In the genomic region with DNA sequence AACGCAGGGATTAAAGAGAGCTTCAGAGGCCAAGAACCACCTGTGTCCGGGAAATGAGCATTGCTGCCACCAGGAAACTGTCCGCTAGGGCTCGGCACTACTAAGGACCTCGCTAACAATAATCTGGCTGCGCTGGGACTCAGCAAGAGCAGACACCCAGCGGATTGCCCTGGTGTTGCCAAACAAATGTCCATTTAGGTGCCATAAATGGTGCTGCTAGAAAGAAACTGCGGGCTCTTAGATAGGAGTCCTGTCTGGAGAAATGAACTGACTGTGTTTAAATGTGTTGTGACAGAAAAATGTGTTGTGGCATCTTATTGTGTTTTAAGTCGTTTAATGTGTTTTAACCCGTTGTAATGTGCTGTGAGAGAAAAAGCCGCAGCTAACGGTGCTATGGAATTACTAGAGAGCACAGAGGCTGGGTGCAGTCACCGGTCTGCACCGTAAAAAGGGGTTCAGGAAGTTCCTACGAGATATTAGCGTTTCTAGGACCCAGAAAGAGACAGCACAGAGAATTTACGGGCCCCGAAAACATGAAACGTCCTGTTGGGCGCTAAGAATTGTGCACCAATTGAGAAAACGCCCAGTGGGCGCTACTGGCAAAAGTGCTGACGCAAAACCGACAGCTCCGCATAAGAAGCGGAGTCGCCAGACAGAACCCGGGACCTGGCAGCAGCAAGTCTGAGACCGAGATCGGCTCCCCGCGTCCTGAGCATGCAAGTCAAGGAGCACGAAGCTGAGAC, we compare ENCODE assay signal across 8 cellular contexts.
A peak's percentile ranks its signal among the peaks of the same experiment; 100 is the strongest.
DNase-seq lines count a peak whose midpoint lies in the region; ATAC-seq, FAIRE-seq and TF ChIP-seq lines count a peak whose summit lies in the region.

No MANE protein-coding gene starts in this region.

- CTCF ChIA-PET in AG04450 (lab: Charles Lee): interaction anchor here (0.7 to 2.5 kb wide), 9 partner anchors 22 to 124 kb away, joined by 3 to 13 read pairs (median 4); no protein-coding TSS in a partner anchor

- H3K9me3 ChIP-seq in AG04450 (ENCODE audit: control insufficient read depth, insufficient read depth, low read length): peaks cover 38% of the 10 kb centered on the region
- H3K9me3 ChIP-seq in small intestine (ENCODE audit: control insufficient read depth, low read depth): no peaks in the 10 kb centered on the region

- peak; percentile 57 for TF ChIP-seq CTCF in AG04450 (IDR thresholded peaks at IDR 0.05; ENCODE audit: low read depth, low read length)

- intact Hi-C loops in Right ventricle myocardium inferior (cut with DNase I): loop anchor here (1.0 to 2.0 kb wide), 2 partner anchors 45 to 92 kb away; no protein-coding TSS in a partner anchor

- WGBS in small intestine, 3 donors: 6 to 11% (median 8%) methylated on average over 33 of the region's 33 CpGs

- POLR2A ChIA-PET in AG04450 (lab: Yijun Ruan, JAX): interaction anchor here (1.2 to 2.0 kb wide), 6 partner anchors 41 to 92 kb away, joined by 3 to 15 read pairs (median 8); no protein-coding TSS in a partner anchor

- H3K4me3 ChIP-seq in AG04450 (ENCODE audit: low read depth, low read length) (peak overlapping the region; percentile 36), small intestine (ENCODE audit: low read depth in 1 of 2, low read length in 2 of 2) (peak overlapping the region in 1 of 2 donors; percentile 1)

- peak; percentile 50 for ATAC-seq in GM19023 (IDR thresholded peaks at IDR 0.05; ENCODE audit: unreplicated experiment)
- ATAC-seq in HG03135 (IDR thresholded peaks at IDR 0.05; ENCODE audit: unreplicated experiment): peak; percentile 73
- peak; percentile 64 for ATAC-seq in Right ventricle myocardium inferior

- no peak for FAIRE-seq in small intestine (lab: Jason Lieb, UNC)

- no peaks in the 10 kb centered on the region for H3K36me3 ChIP-seq in small intestine (ENCODE audit: control insufficient read depth in 2 of 2, insufficient read depth in 2 of 2, low read length in 2 of 2)

- DNase-seq in AG04450 (ENCODE audit: low read depth, low spot score) (peak; percentile 44), SIG-M5 treated with dmso at 0.1 percent for 504 hours (lab: John Stamatoyannopoulos, UW; ENCODE audit: unreplicated experiment) (peak; percentile 82), Right ventricle myocardium inferior (ENCODE audit: missing footprints) (peak; percentile 82), small intestine (peak; percentile 54), NCI-H345 treated with DMSO at 0.1 percent for 48 hours (lab: John Stamatoyannopoulos, UW; ENCODE audit: unreplicated experiment) (no peak)
- peak in 3 of 4 experiments; percentile 11 to 26 (median 25) for DNase-seq in activated naive CD4-positive, alpha-beta T cell (lab: John Stamatoyannopoulos, UW)

- no peaks in the 10 kb centered on the region for H3K4me1 ChIP-seq in small intestine (ENCODE audit: control insufficient read depth in 2 of 2, insufficient read depth in 1 of 2, low read depth in 1 of 2, low read length in 1 of 2)

- H3K27ac ChIP-seq in AG04450 (ENCODE audit: low read depth, low read length) (peak overlapping the region; percentile 99), small intestine (ENCODE audit: low read depth in 1 of 2, low read length in 1 of 2) (peak overlapping the region; percentile 0 to 85)

- H3K27me3 ChIP-seq in AG04450 (ENCODE audit: control insufficient read depth, insufficient read depth, low read length) (no peaks in the 10 kb centered on the region), small intestine (ENCODE audit: control insufficient read depth in 2 of 2, insufficient read depth in 2 of 2, low read length in 2 of 2) (peaks cover 0 to 28% of the 10 kb centered on the region in 2 donors)
